ENCODE assay signal across 16 cellular contexts in genomic region chr12:124098101-124098757, GRCh38.
A peak's percentile ranks its signal among the peaks of the same experiment; 100 is the strongest.
DNase-seq lines count a peak whose midpoint lies in the region; ATAC-seq and TF ChIP-seq lines count a peak whose summit lies in the region.
"Had no signal": no experiment of that assay in that cellular context is flagged by ENCODE, and none has a peak within 500 bp of the region (broad histone marks: within the 10 kb centered on the region; RNA-seq: fewer than 3 reads in every experiment).

No MANE protein-coding gene starts in this region.

- H3K9me3 ChIP-seq in IMR-90 (ENCODE audit: control insufficient read depth, insufficient read depth, low read length): no peaks in the 10 kb centered on the region
- H3K9me3 ChIP-seq in endodermal cell (ENCODE audit: control insufficient read depth, low read length): no peaks in the 10 kb centered on the region
- H3K9me3 ChIP-seq: Caco-2, Peyer's patch had no signal

- CTCF ChIA-PET in IMR-90 (lab: Yijun Ruan, JAX): no interaction called here

- H2BK120ac ChIP-seq in IMR-90 (ENCODE audit: low read depth, low read length): no peak overlapping the region

- H3K9me3 Mint-ChIP-seq in endodermal cell: peaks cover 23% of the 10 kb centered on the region
- H3K9me3 Mint-ChIP-seq in stimulated activated naive B cell treated with anti-CD40 and anti-IgM and Interleukin-4, amounts not matched to agents 10 μg/mL and 1 μg/mL and 100 μg/mL, for 72 hours: peaks cover 0 to 2% of the 10 kb centered on the region in 2 donors
- H3K9me3 Mint-ChIP-seq: activated T-cell treated with anti-CD3 and anti-CD28 coated beads, Interleukin-2, amount 50 U/mL, for 24 hours had no signal

- no peak overlapping the region for H2BK5ac ChIP-seq in IMR-90 (ENCODE audit: low read depth, low read length, poor library complexity, severe bottlenecking)

- 42% methylated on average over 5 of the region's 14 CpGs; no CpG with 5 or more reads in 1 of the 2 experiments for WGBS in IMR-90 (ENCODE audit: extremely low coverage in 2 of 2, insufficient read length in 1 of 2), 2 experiments
- WGBS in endodermal cell (ENCODE audit: insufficient coverage in 1 of 2, insufficient read length in 1 of 2), 2 experiments: 84 to 93% methylated on average over 12 to 14 of the region's 14 CpGs

- BruUV-seq in IMR-90 (replicated peaks; lab: Mats Ljungman, UMichigan): no TSS peak

- no peak overlapping the region for H3K18ac ChIP-seq in IMR-90 (ENCODE audit: low read depth, low read length)

- no peak overlapping the region for H3K56ac ChIP-seq in IMR-90 (ENCODE audit: extremely low read depth, insufficient read depth, low read length)

- H2BK15ac ChIP-seq in IMR-90 (ENCODE audit: low read depth, low read length): no peak overlapping the region

- peaks cover 12% of the 10 kb centered on the region for H3K4me1 Mint-ChIP-seq in endodermal cell
- H3K4me1 Mint-ChIP-seq in stimulated activated naive B cell treated with anti-CD40 and anti-IgM and Interleukin-4, amounts not matched to agents 10 μg/mL and 1 μg/mL and 100 μg/mL, for 72 hours: no peaks in the 10 kb centered on the region

- no peaks in the 10 kb centered on the region for H3K79me1 ChIP-seq in IMR-90 (ENCODE audit: low read depth in 1 of 2, low read length in 2 of 2)

- no peaks in the 10 kb centered on the region; the same call in 1 of the 2 replicates for H3K9me1 ChIP-seq in IMR-90 (ENCODE audit: insufficient read depth, low read length)

- no peak for TF ChIP-seq RAD21 in IMR-90 (IDR thresholded peaks at IDR 0.05; ENCODE audit: low read length)

- H3K36me3 ChIP-seq in IMR-90 (ENCODE audit: control insufficient read depth, insufficient read depth, low read length) (no peaks in the 10 kb centered on the region), endodermal cell (ENCODE audit: control insufficient read depth, insufficient read depth, low read length) (no peaks in the 10 kb centered on the region)
- H3K36me3 ChIP-seq: cardiac muscle cell, Peyer's patch had no signal

- intact Hi-C loops in IMR-90 (cut with micrococcal nuclease): no loop called here

- no peak for TF ChIP-seq CTCF in IMR-90 (conservative IDR thresholded peaks at IDR 0.05; ENCODE audit: low read depth, low read length)
- TF ChIP-seq CTCF in endodermal cell (conservative IDR thresholded peaks at IDR 0.05): no peak

- H4K91ac ChIP-seq in IMR-90 (ENCODE audit: insufficient read depth, low read depth, low read length): no peak overlapping the region

- no peak overlapping the region for H3K4ac ChIP-seq in IMR-90 (ENCODE audit: low read depth, low read length)

- in situ Hi-C loops in IMR-90 (cut with MboI; ENCODE audit: low sequenced_read_pairs): no loop called here

- no peak overlapping the region for H4K5ac ChIP-seq in IMR-90 (ENCODE audit: low read depth, low read length)

- H3K4me1 ChIP-seq in IMR-90 (ENCODE audit: control insufficient read depth, insufficient read depth, low read length) (no peaks in the 10 kb centered on the region), endodermal cell (ENCODE audit: control insufficient read depth, insufficient read depth, low read length) (peaks cover 4% of the 10 kb centered on the region)
- H3K4me1 ChIP-seq: Caco-2, Peyer's patch had no signal

- no peak overlapping the region for H2AK5ac ChIP-seq in IMR-90 (ENCODE audit: low read depth, low read length)

- H2AFZ ChIP-seq in IMR-90 (replicated peaks; ENCODE audit: low read length, poor library complexity): no peak overlapping the region

- H3K27me3 ChIP-seq in IMR-90 (ENCODE audit: control insufficient read depth, insufficient read depth, low read length): peaks cover 36% of the 10 kb centered on the region
- H3K27me3 ChIP-seq in endodermal cell (ENCODE audit: control insufficient read depth, insufficient read depth, low read length, poor library complexity, severe bottlenecking): no peaks in the 10 kb centered on the region
- H3K27me3 ChIP-seq: cardiac muscle cell, Peyer's patch had no signal

- DNase-seq in IMR-90 (no peak), NCI-H524 treated with DMSO at 0.1 percent for 48 hours (lab: John Stamatoyannopoulos, UW) (peak; percentile 89), endodermal cell (no peak), pons (ENCODE audit: low spot score) (peak; percentile 36), NK-92 (lab: John Stamatoyannopoulos, UW; ENCODE audit: unreplicated experiment) (no peak)
- DNase-seq in stimulated activated naive B cell treated with anti-CD40 and anti-IgM and Interleukin-4, amounts not matched to agents 10 μg/mL and 1 μg/mL and 100 μg/mL, for 72 hours: no peak
- no peak for DNase-seq in stimulated activated naive CD4-positive, alpha-beta T cell treated with Interleukin-2 at 50 U/mL for 16 hours (lab: John Stamatoyannopoulos, UW)
- DNase-seq: activated CD4-positive, alpha-beta T cell treated with anti-CD3 and anti-CD28 coated beads, Interleukin-2, amount 50 U/mL, for 4 hours; activated T-cell treated with anti-CD3 and anti-CD28 coated beads, Interleukin-2, amount 50 U/mL, for 24 hours; Caco-2; KBM-7; NCI-H446 treated with DMSO at 0.1 percent for 48 hours; Peyer's patch had no signal

- no peak overlapping the region for H3K4me3 Mint-ChIP-seq in endodermal cell
- H3K4me3 Mint-ChIP-seq in stimulated activated naive B cell treated with anti-CD40 and anti-IgM and Interleukin-4, amounts not matched to agents 10 μg/mL and 1 μg/mL and 100 μg/mL, for 72 hours: no peak overlapping the region
- H3K4me3 Mint-ChIP-seq: activated T-cell treated with anti-CD3 and anti-CD28 coated beads, Interleukin-2, amount 50 U/mL, for 24 hours had no signal

- H3K27ac ChIP-seq in IMR-90 (ENCODE audit: insufficient read depth, low read length) (no peak overlapping the region), endodermal cell (ENCODE audit: low read depth, low read length) (peak overlapping the region; percentile 70)
- H3K27ac ChIP-seq: cardiac muscle cell, Peyer's patch had no signal

- dilution Hi-C loops in IMR-90 (cut with HindIII; ENCODE audit: low sequenced_read_pairs, unreplicated experiment): no loop called here

- no peak overlapping the region for H3K27ac Mint-ChIP-seq in endodermal cell
- H3K27ac Mint-ChIP-seq in stimulated activated naive B cell treated with anti-CD40 and anti-IgM and Interleukin-4, amounts not matched to agents 10 μg/mL and 1 μg/mL and 100 μg/mL, for 72 hours: no peak overlapping the region
- H3K27ac Mint-ChIP-seq: activated T-cell treated with anti-CD3 and anti-CD28 coated beads, Interleukin-2, amount 50 U/mL, for 24 hours had no signal

- H4K20me1 ChIP-seq in IMR-90 (ENCODE audit: insufficient read depth, low read length): no peaks in the 10 kb centered on the region

- H2BK20ac ChIP-seq in IMR-90 (ENCODE audit: low read depth, low read length): no peak overlapping the region

- H3K4me3 ChIP-seq in IMR-90 (ENCODE audit: insufficient read depth, low read depth, low read length) (no peak overlapping the region), endodermal cell (ENCODE audit: low read length) (no peak overlapping the region)
- H3K4me3 ChIP-seq: cardiac muscle cell, Peyer's patch had no signal

- no peak overlapping the region for H3K23ac ChIP-seq in IMR-90 (ENCODE audit: low read depth, low read length)

- no peak overlapping the region for H4K8ac ChIP-seq in IMR-90 (ENCODE audit: low read depth in 2 of 2, low read length in 2 of 2)

- POLR2A ChIA-PET in IMR-90 (lab: Charles Lee; ENCODE audit: unreplicated experiment): no interaction called here

- H3K14ac ChIP-seq in IMR-90 (replicated peaks; ENCODE audit: low read depth, low read length): no peak overlapping the region

- TF ChIP-seq POLR2A in IMR-90 (IDR thresholded peaks at IDR 0.05; ENCODE audit: low read depth, low read length): no peak

- ATAC-seq in IMR-90 (ENCODE audit: low read depth): no peak
- no peak for ATAC-seq in stimulated activated naive B cell treated with anti-CD40 and anti-IgM and Interleukin-4, amounts not matched to agents 10 μg/mL and 1 μg/mL and 100 μg/mL, for 72 hours (replicated peaks)
- ATAC-seq in HG03460 (IDR thresholded peaks at IDR 0.05; ENCODE audit: unreplicated experiment): no peak
- ATAC-seq: left lobe of liver had no signal

- H3K4me2 ChIP-seq in IMR-90 (ENCODE audit: low read depth, low read length): no peak overlapping the region

- H3K9ac ChIP-seq in IMR-90 (ENCODE audit: low read depth, low read length) (no peak overlapping the region), endodermal cell (ENCODE audit: extremely low read depth, low read length, poor library complexity, severe bottlenecking) (no peak overlapping the region)

- H2AK9ac ChIP-seq in IMR-90 (replicated peaks; ENCODE audit: low read depth, low read length, poor library complexity): no peak overlapping the region

- H3K36me3 Mint-ChIP-seq in endodermal cell (ENCODE audit: low read depth): peaks cover 2% of the 10 kb centered on the region
- H3K36me3 Mint-ChIP-seq in stimulated activated naive B cell treated with anti-CD40 and anti-IgM and Interleukin-4, amounts not matched to agents 10 μg/mL and 1 μg/mL and 100 μg/mL, for 72 hours: no peaks in the 10 kb centered on the region

- peaks cover 2% of the 10 kb centered on the region for H3K27me3 Mint-ChIP-seq in endodermal cell (ENCODE audit: insufficient read depth)
- peaks cover 8 to 14% of the 10 kb centered on the region in 2 donors for H3K27me3 Mint-ChIP-seq in stimulated activated naive B cell treated with anti-CD40 and anti-IgM and Interleukin-4, amounts not matched to agents 10 μg/mL and 1 μg/mL and 100 μg/mL, for 72 hours

TF ChIP-seq in IMR-90, 13 proteins besides CTCF, POLR2A, EP300 and RAD21:
- no peak for TF ChIP-seq MXI1 (IDR thresholded peaks at IDR 0.05; ENCODE audit: borderline replicate concordance, low read depth, low read length)
- peak; percentile 34; the same call in 1 of the 2 replicates for TF ChIP-seq MAFK (IDR thresholded peaks at IDR 0.05; ENCODE audit: low read depth, low read length)

Comparison
In these comparisons a context has a peak if more than half of its experiments do, and no peak if none do; other contexts are left out.
1. DNase-seq: peak in NCI-H524 treated with DMSO at 0.1 percent for 48 hours (single experiment) and pons (single experiment); none in IMR-90 (single experiment), endodermal cell (single experiment), stimulated activated naive B cell treated with anti-CD40 and anti-IgM and Interleukin-4, amounts not matched to agents 10 μg/mL and 1 μg/mL and 100 μg/mL, for 72 hours (single experiment), stimulated activated naive CD4-positive, alpha-beta T cell treated with Interleukin-2 at 50 U/mL for 16 hours (single experiment) and NK-92 (single experiment).